Comparison of ENCODE assay signal across 26 cellular contexts in genomic region chr5:32848681-32849080, GRCh38.
A peak's percentile ranks its signal among the peaks of the same experiment; 100 is the strongest.
DNase-seq lines count a peak whose midpoint lies in the region; ATAC-seq and TF ChIP-seq lines count a peak whose summit lies in the region.
"Had no signal": no experiment of that assay in that cellular context is flagged by ENCODE, and none has a peak within 500 bp of the region (broad histone marks: within the 10 kb centered on the region; RNA-seq: fewer than 3 reads in every experiment).

No MANE protein-coding gene starts in this region.

- dilution Hi-C loops in IMR-90 (cut with HindIII; ENCODE audit: low sequenced_read_pairs, unreplicated experiment), result no loop called here

- in situ Hi-C loops in IMR-90 (cut with MboI; ENCODE audit: low sequenced_read_pairs), result no loop called here

- H2BK5ac ChIP-seq in IMR-90 (ENCODE audit: low read depth, low read length, poor library complexity, severe bottlenecking), result peak overlapping the region; percentile 26

- H3K18ac ChIP-seq in IMR-90 (ENCODE audit: low read depth, low read length), result peak overlapping the region; percentile 55

- peak overlapping the region; percentile 57 to 58; a peak in 2 of 4 replicates for H4K8ac ChIP-seq in IMR-90 (ENCODE audit: low read depth in 2 of 2, low read length in 2 of 2)

- ATAC-seq in IMR-90 (ENCODE audit: low read depth), result no peak
- no peak for ATAC-seq in stimulated activated effector memory CD8-positive, alpha-beta T cell treated with anti-CD3 and anti-CD28 coated beads, Interleukin-12 subunit alpha, Interleukin-12 subunit beta, amount 100 ng/mL, for 72 hours
- ATAC-seq: GM12878, Right ventricle myocardium inferior had no signal

- no peak overlapping the region for H3K4me3 ChIP-seq in A673 (ENCODE audit: low read depth, low read length, poor library complexity, severe bottlenecking)
- no peak overlapping the region for H3K4me3 ChIP-seq in IMR-90 (ENCODE audit: insufficient read depth, low read depth, low read length)
- no peak overlapping the region for H3K4me3 ChIP-seq in cardiac fibroblast (replicated peaks in 1 of 2; ENCODE audit: low read depth in 2 of 2, low read length in 2 of 2)
- H3K4me3 ChIP-seq: BLaER1 treated with 17β-estradiol and CSF1 and Interleukin-3, amounts not matched to agents 10 nM and 100 nM; GM12878; HAP-1; PC-9; SJSA1 had no signal

- BruUV-seq in A673 (replicated peaks; lab: Mats Ljungman, UMichigan) (no TSS peak), IMR-90 (replicated peaks; lab: Mats Ljungman, UMichigan) (no TSS peak)

- 0 out of 2 replicates have a peak overlapping the region, but pooled peaks have one; percentile 9 for H3K4me2 ChIP-seq in IMR-90 (ENCODE audit: low read depth, low read length)
- H3K4me2 ChIP-seq: BLaER1 treated with 17β-estradiol and CSF1 and Interleukin-3, amounts not matched to agents 10 nM and 100 nM; PC-9 had no signal

- no peak overlapping the region for H2AFZ ChIP-seq in IMR-90 (replicated peaks; ENCODE audit: low read length, poor library complexity)
- H2AFZ ChIP-seq: PC-9 had no signal

- H3K9me1 ChIP-seq in IMR-90 (ENCODE audit: insufficient read depth, low read length), result peaks cover 6% of the 10 kb centered on the region

- no peaks in the 10 kb centered on the region for H4K20me1 ChIP-seq in IMR-90 (ENCODE audit: insufficient read depth, low read length)
- H4K20me1 ChIP-seq: BLaER1 treated with 17β-estradiol and CSF1 and Interleukin-3, amounts not matched to agents 10 nM and 100 nM had no signal

- H3K9ac ChIP-seq in IMR-90 (ENCODE audit: low read depth, low read length), result no peak overlapping the region
- H3K9ac ChIP-seq: BLaER1 treated with 17β-estradiol and CSF1 and Interleukin-3, amounts not matched to agents 10 nM and 100 nM had no signal

- no CpG with 5 or more reads among the region's 3 CpGs for WGBS in IMR-90 (ENCODE audit: extremely low coverage in 2 of 2, insufficient read length in 1 of 2), 2 experiments

- no peaks in the 10 kb centered on the region for H3K79me1 ChIP-seq in IMR-90 (ENCODE audit: low read depth in 1 of 2, low read length in 2 of 2)

- peak overlapping the region; percentile 52 for H3K27ac ChIP-seq in A673 (ENCODE audit: low read depth, low read length, poor library complexity, severe bottlenecking)
- peak overlapping the region; percentile 13; the same call in 1 of the 2 replicates for H3K27ac ChIP-seq in IMR-90 (ENCODE audit: insufficient read depth, low read length)
- H3K27ac ChIP-seq: BLaER1 treated with 17β-estradiol and CSF1 and Interleukin-3, amounts not matched to agents 10 nM and 100 nM; PC-9; SJSA1 had no signal

- no peak overlapping the region for H3K4me3 Mint-ChIP-seq in stimulated activated effector memory CD8-positive, alpha-beta T cell treated with anti-CD3 and anti-CD28 coated beads, Interleukin-12 subunit alpha, Interleukin-12 subunit beta, amount 100 ng/mL, for 72 hours
- H3K4me3 Mint-ChIP-seq: CD4-positive, alpha-beta T cell; HFFc6 had no signal

- DNase-seq in A673 (ENCODE audit: low spot score), result peak; percentile 45
- DNase-seq in IMR-90, result peak; percentile 60
- peak; percentile 24 to 47 for DNase-seq in cardiac fibroblast (ENCODE audit: low read depth in 2 of 2)
- DNase-seq in fibroblast of peridontal ligament (ENCODE audit: extremely low read depth), result peak; percentile 88
- no peak for DNase-seq in activated T-cell treated with anti-CD3 and anti-CD28 coated beads, Interleukin-2, amount 50 U/mL, for 48 hours
- no peak for DNase-seq in DMS53 treated with DMSO at 0.1 percent for 48 hours (lab: John Stamatoyannopoulos, UW; ENCODE audit: unreplicated experiment)
- no peak for DNase-seq in stimulated activated effector memory CD8-positive, alpha-beta T cell treated with anti-CD3 and anti-CD28 coated beads, Interleukin-12 subunit alpha, Interleukin-12 subunit beta, amount 100 ng/mL, for 72 hours (ENCODE audit: low spot score in 2 of 2)
- DNase-seq in activated naive CD4-positive, alpha-beta T cell treated with anti-CD3 and anti-CD28 coated beads, Interleukin-2, amount 50 U/mL, for 16 hours, result no peak
- DNase-seq: 8988T; AML-193; CD4-positive, alpha-beta T cell; GDM1; GOT3; HFFc6; KG1; MM.1S; NCI-H2029; NCI-H446 treated with DMSO at 0.1 percent for 48 hours; NCI-H526; NCI-H82; PC-9 had no signal

- H3K36me3 ChIP-seq in A673 (ENCODE audit: insufficient read depth, low read length, poor library complexity, severe bottlenecking), result no peaks in the 10 kb centered on the region
- no peaks in the 10 kb centered on the region for H3K36me3 ChIP-seq in IMR-90 (ENCODE audit: control insufficient read depth, insufficient read depth, low read length)
- H3K36me3 ChIP-seq: BLaER1 treated with 17β-estradiol and CSF1 and Interleukin-3, amounts not matched to agents 10 nM and 100 nM; HAP-1; SJSA1 had no signal

- H3K4me1 ChIP-seq in A673 (ENCODE audit: insufficient read depth, low read length, poor library complexity, severe bottlenecking), result no peaks in the 10 kb centered on the region
- H3K4me1 ChIP-seq in IMR-90 (ENCODE audit: control insufficient read depth, insufficient read depth, low read length), result peaks cover 8% of the 10 kb centered on the region; the same call in 1 of the 2 replicates
- H3K4me1 ChIP-seq: BLaER1 treated with 17β-estradiol and CSF1 and Interleukin-3, amounts not matched to agents 10 nM and 100 nM; HAP-1 had no signal

- no peaks in the 10 kb centered on the region for H3K36me3 Mint-ChIP-seq in stimulated activated effector memory CD8-positive, alpha-beta T cell treated with anti-CD3 and anti-CD28 coated beads, Interleukin-12 subunit alpha, Interleukin-12 subunit beta, amount 100 ng/mL, for 72 hours

- intact Hi-C loops in A673 (cut with micrococcal nuclease; ENCODE audit: unreplicated experiment), result no loop called here
- intact Hi-C loops in IMR-90 (cut with micrococcal nuclease), result no loop called here

- H2AK9ac ChIP-seq in IMR-90 (replicated peaks; ENCODE audit: low read depth, low read length, poor library complexity), result no peak overlapping the region

- H3K27me3 ChIP-seq in A673 (replicated peaks; ENCODE audit: insufficient read depth, low read depth, low read length, poor library complexity), result no peaks in the 10 kb centered on the region
- H3K27me3 ChIP-seq in IMR-90 (ENCODE audit: control insufficient read depth, insufficient read depth, low read length), result no peaks in the 10 kb centered on the region
- H3K27me3 ChIP-seq: BLaER1 treated with 17β-estradiol and CSF1 and Interleukin-3, amounts not matched to agents 10 nM and 100 nM; SJSA1 had no signal

- peak overlapping the region; percentile 43; the same call in 2 of the 3 replicates for H2BK15ac ChIP-seq in IMR-90 (ENCODE audit: low read depth, low read length)

- TF ChIP-seq RAD21 in IMR-90 (IDR thresholded peaks at IDR 0.05; ENCODE audit: low read length), result no peak

- H4K5ac ChIP-seq in IMR-90 (ENCODE audit: low read depth, low read length), result peak overlapping the region; percentile 65

- TF ChIP-seq CTCF in A673 (conservative IDR thresholded peaks at IDR 0.05; ENCODE audit: low read depth, low read length), result no peak
- no peak for TF ChIP-seq CTCF in IMR-90 (conservative IDR thresholded peaks at IDR 0.05; ENCODE audit: low read depth, low read length)
- TF ChIP-seq CTCF in cardiac fibroblast (IDR thresholded peaks at IDR 0.05; ENCODE audit: low read depth, low read length), result no peak

- POLR2A ChIA-PET in A673 (lab: Charles Lee; ENCODE audit: low non-redundant PET) (no interaction called here), IMR-90 (lab: Charles Lee; ENCODE audit: unreplicated experiment) (no interaction called here)

- 0 out of 2 replicates have a peak overlapping the region, but pooled peaks have one; percentile 18 for H3K23ac ChIP-seq in IMR-90 (ENCODE audit: low read depth, low read length)

- no peaks in the 10 kb centered on the region for H3K4me1 Mint-ChIP-seq in stimulated activated effector memory CD8-positive, alpha-beta T cell treated with anti-CD3 and anti-CD28 coated beads, Interleukin-12 subunit alpha, Interleukin-12 subunit beta, amount 100 ng/mL, for 72 hours

- peak overlapping the region; percentile 77 for H4K91ac ChIP-seq in IMR-90 (ENCODE audit: insufficient read depth, low read depth, low read length)

- H3K9me3 ChIP-seq in A673 (ENCODE audit: low read depth, low read length, poor library complexity, severe bottlenecking) (no peaks in the 10 kb centered on the region), IMR-90 (ENCODE audit: control insufficient read depth, insufficient read depth, low read length) (0 out of 2 replicates have a peak, but pooled peaks cover 2% of the 10 kb centered on the region)
- H3K9me3 ChIP-seq: BLaER1 treated with 17β-estradiol and CSF1 and Interleukin-3, amounts not matched to agents 10 nM and 100 nM; HAP-1; SJSA1 had no signal

- peaks cover 11% of the 10 kb centered on the region for H3K9me3 Mint-ChIP-seq in stimulated activated effector memory CD8-positive, alpha-beta T cell treated with anti-CD3 and anti-CD28 coated beads, Interleukin-12 subunit alpha, Interleukin-12 subunit beta, amount 100 ng/mL, for 72 hours
- H3K9me3 Mint-ChIP-seq: CD4-positive, alpha-beta T cell; HFFc6 had no signal

- TF ChIP-seq POLR2A in IMR-90 (IDR thresholded peaks at IDR 0.05; ENCODE audit: low read depth, low read length), result no peak

- no peak overlapping the region for H3K56ac ChIP-seq in IMR-90 (ENCODE audit: extremely low read depth, insufficient read depth, low read length)

- H2BK20ac ChIP-seq in IMR-90 (ENCODE audit: low read depth, low read length), result peak overlapping the region; percentile 70

- H3K14ac ChIP-seq in IMR-90 (replicated peaks; ENCODE audit: low read depth, low read length), result peak overlapping the region; percentile 30

- no peak overlapping the region for H2AK5ac ChIP-seq in IMR-90 (ENCODE audit: low read depth, low read length)

- H3K27ac Mint-ChIP-seq in stimulated activated effector memory CD8-positive, alpha-beta T cell treated with anti-CD3 and anti-CD28 coated beads, Interleukin-12 subunit alpha, Interleukin-12 subunit beta, amount 100 ng/mL, for 72 hours, result no peak overlapping the region
- H3K27ac Mint-ChIP-seq: CD4-positive, alpha-beta T cell; HFFc6 had no signal

- H3K4ac ChIP-seq in IMR-90 (ENCODE audit: low read depth, low read length), result peak overlapping the region; percentile 47

- CTCF ChIA-PET in A673 (lab: Charles Lee), result no interaction called here
- CTCF ChIA-PET in IMR-90 (lab: Yijun Ruan, JAX), result interaction anchor here (0.6 kb wide), 1 partner anchor 10 kb away, joined by 3 read pairs; no protein-coding TSS in a partner anchor

- peak overlapping the region; percentile 62 for H2BK120ac ChIP-seq in IMR-90 (ENCODE audit: low read depth, low read length)

TF ChIP-seq in IMR-90, 13 proteins besides CTCF, POLR2A, EP300 and RAD21 (continues in another document):
- no peak for TF ChIP-seq MAZ (IDR thresholded peaks at IDR 0.05; ENCODE audit: borderline replicate concordance, low read depth, low read length)
- no peak for TF ChIP-seq RCOR1 (IDR thresholded peaks at IDR 0.05; ENCODE audit: insufficient replicate concordance, low read length)
- TF ChIP-seq USF2 (IDR thresholded peaks at IDR 0.05; ENCODE audit: low read depth, low read length), result no peak

Comparison
In these comparisons a context has a peak if more than half of its experiments do, and no peak if none do; other contexts are left out.
1. DNase-seq: peak in A673 (single experiment), IMR-90 (single experiment), cardiac fibroblast (2 of 2) and fibroblast of peridontal ligament (single experiment); none in activated T-cell treated with anti-CD3 and anti-CD28 coated beads, Interleukin-2, amount 50 U/mL, for 48 hours (0 of 2), DMS53 treated with DMSO at 0.1 percent for 48 hours (single experiment), stimulated activated effector memory CD8-positive, alpha-beta T cell treated with anti-CD3 and anti-CD28 coated beads, Interleukin-12 subunit alpha, Interleukin-12 subunit beta, amount 100 ng/mL, for 72 hours (0 of 2) and activated naive CD4-positive, alpha-beta T cell treated with anti-CD3 and anti-CD28 coated beads, Interleukin-2, amount 50 U/mL, for 16 hours (single experiment).